Comparison of ENCODE assay signal across 1 cellular context in genomic region chr17:50514936-50515702, GRCh38.
TF ChIP-seq lines count a peak whose summit lies in the region.

No MANE protein-coding gene starts in this region.

TF ChIP-seq in SK-N-SH treated with all-trans-retinoic acid at 6 μM for 48 hours, 23 proteins besides CTCF, POLR2A, EP300 and RAD21 (continued from another document):
- TF ChIP-seq TSHZ2 (CRISPR knock-in tag; IDR thresholded peaks at IDR 0.05) = no peak
- no peak for TF ChIP-seq GLIS3 (CRISPR knock-in tag; IDR thresholded peaks at IDR 0.05)
- TF ChIP-seq ZNF70 (CRISPR knock-in tag; IDR thresholded peaks at IDR 0.05) = no peak
- no peak for TF ChIP-seq ZNF8 (CRISPR knock-in tag; IDR thresholded peaks at IDR 0.05)
- TF ChIP-seq BACH2 (CRISPR knock-in tag; IDR thresholded peaks at IDR 0.05; ENCODE audit: borderline replicate concordance) = no peak
